ENCODE assay signal across 1 cellular context in genomic region chr12:57895337-57896138, GRCh38.
TF ChIP-seq lines count a peak whose summit lies in the region.

No MANE protein-coding gene starts in this region.

TF ChIP-seq in H1, 55 proteins besides CTCF, POLR2A, EP300 and RAD21:
- no peak for TF ChIP-seq JUN (IDR thresholded peaks at IDR 0.05; ENCODE audit: low read depth, low read length)
- TF ChIP-seq BCL11A (IDR thresholded peaks at IDR 0.05; ENCODE audit: low read depth in 2 of 2, low read length in 2 of 2): no peak
- TF ChIP-seq MAX (IDR thresholded peaks at IDR 0.05): no peak
- TF ChIP-seq YY1 (IDR thresholded peaks at IDR 0.05; ENCODE audit: low read depth, low read length): no peak
- no peak for TF ChIP-seq BRCA1 (IDR thresholded peaks at IDR 0.05; ENCODE audit: low read depth, low read length)
- TF ChIP-seq CEBPB (IDR thresholded peaks at IDR 0.05; ENCODE audit: low read depth, low read length): no peak
- no peak for TF ChIP-seq SAP30 (IDR thresholded peaks at IDR 0.05; ENCODE audit: insufficient read depth, insufficient replicate concordance, low read length)
- no peak for TF ChIP-seq ZNF274 (IDR thresholded peaks at IDR 0.05; ENCODE audit: borderline replicate concordance, extremely low read depth, low read length)
- no peak for TF ChIP-seq NANOG (IDR thresholded peaks at IDR 0.05; ENCODE audit: insufficient read depth, low read depth, low read length, poor library complexity, severe bottlenecking)
- TF ChIP-seq EGR1 (IDR thresholded peaks at IDR 0.05; ENCODE audit: borderline replicate concordance, low read depth, low read length): no peak
- TF ChIP-seq CHD1 (IDR thresholded peaks at IDR 0.05; ENCODE audit: low read depth, low read length): no peak
- TF ChIP-seq CHD2 (IDR thresholded peaks at IDR 0.05; ENCODE audit: low read length): no peak
- no peak for TF ChIP-seq ATF2 (IDR thresholded peaks at IDR 0.05; ENCODE audit: low read length)
- TF ChIP-seq NRF1 (IDR thresholded peaks at IDR 0.05; ENCODE audit: low read depth, low read length): no peak
